Comparison of ENCODE assay signal across 15 cellular contexts in genomic region chr1:181076852-181077251, GRCh38. TPM values are rescaled to one million over a fixed set of nuclear protein-coding genes. Genes with fewer than 3 reads are reported as not detected.
DNase-seq lines count a peak whose midpoint lies in the region; ATAC-seq, FAIRE-seq and TF ChIP-seq lines count a peak whose summit lies in the region.
"Had no signal": no experiment of that assay in that cellular context is flagged by ENCODE, and none has a peak within 500 bp of the region (broad histone marks: within the 10 kb centered on the region; RNA-seq: fewer than 3 reads in every experiment).

No MANE protein-coding gene starts in this region.

- CTCF ChIA-PET in A549 (lab: Yijun Ruan, JAX): interaction anchor here (1.2 to 3.8 kb wide), 4 partner anchors 14 to 65 kb away, joined by 5 to 18 read pairs (median 6); no protein-coding TSS in a partner anchor
- CTCF ChIA-PET in PC-9 (lab: Charles Lee): no interaction called here

- peaks cover 4% of the 10 kb centered on the region; the same call in 1 of the 2 replicates for H3F3A ChIP-seq in PC-9 (ENCODE audit: insufficient read depth, low read depth)

- H3K79me2 ChIP-seq in PC-9 (ENCODE audit: low read depth): no peaks in the 10 kb centered on the region

- no peaks in the 10 kb centered on the region for H3K9me2 ChIP-seq in PC-9 (ENCODE audit: insufficient read depth)

- peak overlapping the region in 3 of 11 experiments; percentile 43 to 63 (median 51); a peak in 2 of 22 replicates for H3K9ac ChIP-seq in BLaER1 treated with 17β-estradiol and CSF1 and Interleukin-3, amounts not matched to agents 10 nM and 100 nM

- 54% methylated on average over 3 of the region's 3 CpGs for WGBS in A549 (ENCODE audit: missing lambda C conversion rate)
- 72% methylated on average over 3 of the region's 3 CpGs for WGBS in esophagus muscularis mucosa

- H2AFZ ChIP-seq in PC-9: no peak overlapping the region

- no peak for FAIRE-seq in A549 (lab: Jason Lieb, UNC)
- FAIRE-seq: GM18507, K562 had no signal

- no peaks in the 10 kb centered on the region for H3K27me3 ChIP-seq in BLaER1 treated with 17β-estradiol and CSF1 and Interleukin-3, amounts not matched to agents 10 nM and 100 nM
- no peaks in the 10 kb centered on the region for H3K27me3 ChIP-seq in PC-9 (ENCODE audit: insufficient read depth, low read depth)
- H3K27me3 ChIP-seq in esophagus muscularis mucosa: no peaks in the 10 kb centered on the region

- no peak for TF ChIP-seq EP300 in A549 (IDR thresholded peaks at IDR 0.05)
- TF ChIP-seq EP300 in esophagus muscularis mucosa (IDR thresholded peaks at IDR 0.05): no peak

- H3K4me3 ChIP-seq in A549 (no peak overlapping the region), PC-9 (no peak overlapping the region), esophagus muscularis mucosa (no peak overlapping the region)
- H3K4me3 ChIP-seq in BLaER1 treated with 17β-estradiol and CSF1 and Interleukin-3, amounts not matched to agents 10 nM and 100 nM: no peak overlapping the region
- H3K4me3 ChIP-seq: K562 had no signal

- TF ChIP-seq CTCF in A549 (IDR thresholded peaks at IDR 0.05) (no peak), PC-9 (conservative IDR thresholded peaks at IDR 0.05) (no peak), esophagus muscularis mucosa (IDR thresholded peaks at IDR 0.05) (no peak)

- H3K4me2 ChIP-seq in A549 (peak overlapping the region; percentile 66), PC-9 (peak overlapping the region; percentile 35; the same call in 1 of the 2 replicates)
- H3K4me2 ChIP-seq in BLaER1 treated with 17β-estradiol and CSF1 and Interleukin-3, amounts not matched to agents 10 nM and 100 nM: peak overlapping the region; percentile 66 to 97 (median 77); a peak in 21 of 22 replicates

- H3K9me3 ChIP-seq in A549: no peaks in the 10 kb centered on the region
- H3K9me3 ChIP-seq in BLaER1 treated with 17β-estradiol and CSF1 and Interleukin-3, amounts not matched to agents 10 nM and 100 nM (replicated peaks in 1 of 11): peaks cover 15 to 22% (median 20%) of the 10 kb centered on the region in 11 experiments
- no peaks in the 10 kb centered on the region for H3K9me3 ChIP-seq in PC-9 (ENCODE audit: insufficient read depth, low read depth)
- H3K9me3 ChIP-seq in esophagus muscularis mucosa: no peaks in the 10 kb centered on the region

- no peaks in the 10 kb centered on the region; a peak in 1 of 22 replicates for H3K36me3 ChIP-seq in BLaER1 treated with 17β-estradiol and CSF1 and Interleukin-3, amounts not matched to agents 10 nM and 100 nM
- H3K36me3 ChIP-seq in PC-9 (ENCODE audit: low read depth): no peaks in the 10 kb centered on the region
- no peaks in the 10 kb centered on the region for H3K36me3 ChIP-seq in esophagus muscularis mucosa

- no peaks in the 10 kb centered on the region for H4K20me1 ChIP-seq in BLaER1 treated with 17β-estradiol and CSF1 and Interleukin-3, amounts not matched to agents 10 nM and 100 nM
- no peaks in the 10 kb centered on the region for H4K20me1 ChIP-seq in PC-9 (ENCODE audit: insufficient read depth)

- no peak for DNase-seq in A549 (ENCODE audit: low read depth in 1 of 2, low spot score in 1 of 2)
- no peak for DNase-seq in PC-9
- no peak for DNase-seq in epithelial cell of prostate (ENCODE audit: low read depth, low spot score)
- no peak for DNase-seq in esophagus muscularis mucosa (ENCODE audit: extremely low spot score)
- DNase-seq in activated CD4-positive, alpha-beta T cell treated with anti-CD3 and anti-CD28 coated beads for 4 hours: no peak
- DNase-seq: CD4-positive, CD25-positive, alpha-beta regulatory T cell; DMS53; GOT3; H9 had no signal

- H3K27ac ChIP-seq in A549 (peak overlapping the region; percentile 69 to 87), PC-9 (no peak overlapping the region), epithelial cell of prostate (peak overlapping the region; percentile 94), esophagus muscularis mucosa (replicated peaks in 1 of 4) (no peak overlapping the region)
- H3K27ac ChIP-seq in BLaER1 treated with 17β-estradiol and CSF1 and Interleukin-3, amounts not matched to agents 10 nM and 100 nM: peak overlapping the region in 1 of 11 experiments; percentile 52; a peak in 1 of 22 replicates
- H3K27ac ChIP-seq: HL-60 had no signal

- BruUV-seq in PC-9 (replicated peaks; lab: Mats Ljungman, UMichigan): no TSS peak

- TF ChIP-seq RAD21 in A549 (conservative IDR thresholded peaks at IDR 0.05 in 1 of 2, IDR thresholded peaks at IDR 0.05 in 1 of 2): no peak

- intact Hi-C loops in PC-9 (cut with micrococcal nuclease; ENCODE audit: unreplicated experiment) (loop anchor here (5.0 kb wide), 2 partner anchors 40 to 575 kb away; partner anchors contain the start of gene ACBD6), esophagus muscularis mucosa (cut with DNase I) (no loop called here)

- POLR2A ChIA-PET in A549 (lab: Yijun Ruan, JAX) (interaction anchor here (1.5 kb wide), 1 partner anchor 55 kb away, joined by 4 read pairs; the partner anchor contains the start of gene STX6), PC-9 (lab: Charles Lee; ENCODE audit: unreplicated experiment) (interaction anchor here (0.7 kb wide), 1 partner anchor 55 kb away, joined by 7 read pairs; no protein-coding TSS in a partner anchor)

- ATAC-seq in A549 (no peak), GM21390 (IDR thresholded peaks at IDR 0.05; ENCODE audit: unreplicated experiment) (no peak), HG03039 (IDR thresholded peaks at IDR 0.05; ENCODE audit: unreplicated experiment) (no peak)
- ATAC-seq: K562 had no signal

- H3K4me1 ChIP-seq in A549 (peaks cover 76% of the 10 kb centered on the region), PC-9 (replicated peaks; ENCODE audit: insufficient read depth) (peaks cover 32% of the 10 kb centered on the region), esophagus muscularis mucosa (peaks cover 0 to 17% (median 14%) of the 10 kb centered on the region in 4 donors)
- peaks cover 44 to 54% (median 49%) of the 10 kb centered on the region in 10 experiments for H3K4me1 ChIP-seq in BLaER1 treated with 17β-estradiol and CSF1 and Interleukin-3, amounts not matched to agents 10 nM and 100 nM

- TF ChIP-seq POLR2A in A549 (IDR thresholded peaks at IDR 0.05; ENCODE audit: low read length) (no peak), esophagus muscularis mucosa (IDR thresholded peaks at IDR 0.05; ENCODE audit: low read depth) (no peak)

TF ChIP-seq in A549, 52 proteins besides CTCF, POLR2A, EP300 and RAD21 (continues in another document):
- no peak for TF ChIP-seq HMGXB4 (CRISPR knock-in tag; IDR thresholded peaks at IDR 0.05; ENCODE audit: borderline replicate concordance)
- TF ChIP-seq NFE2L2 (conservative IDR thresholded peaks at IDR 0.05; ENCODE audit: low read length): no peak
- TF ChIP-seq POLR2AphosphoS2 (conservative IDR thresholded peaks at IDR 0.05; ENCODE audit: low read length): no peak
- TF ChIP-seq E2F6 (IDR thresholded peaks at IDR 0.05; ENCODE audit: borderline replicate concordance, low read depth): no peak
- no peak for TF ChIP-seq KDM1A (IDR thresholded peaks at IDR 0.05; ENCODE audit: low read depth)
- TF ChIP-seq CHD2 (IDR thresholded peaks at IDR 0.05; ENCODE audit: low read length, partially characterized antibody): no peak
- TF ChIP-seq EHF (CRISPR knock-in tag; IDR thresholded peaks at IDR 0.05): no peak
- no peak for TF ChIP-seq KDM5A (IDR thresholded peaks at IDR 0.05)
- TF ChIP-seq CHD4 (IDR thresholded peaks at IDR 0.05; ENCODE audit: borderline replicate concordance): no peak
- no peak for TF ChIP-seq FOXS1 (CRISPR knock-in tag; IDR thresholded peaks at IDR 0.05)
- no peak for TF ChIP-seq JUNB (IDR thresholded peaks at IDR 0.05)

RNA-seq across cellular contexts. Expression of gene IER5, which starts 11.6 kb away (rescaled TPM):
- polyA plus RNA-seq in A549 (2011; rRNA removed) (21.2 and 26.8 TPM in 2 replicates), A549 (2017; fragmentation: RNase III; extraction: RNeasy Plus Mini Kit Qiagen cat#74134 plus additional on column Dnase treatment) (40.2 to 43.4 TPM (median 40.5 TPM) in 3 replicates)
- 26.3 and 34.1 TPM in 2 replicates for polyA plus RNA-seq in A549 (2012; cell fraction: cytosol; rRNA removed)
- 60.6 and 73.2 TPM in 2 replicates for polyA plus RNA-seq in A549 (2012; cell fraction: nucleus; rRNA removed)
- 20.8 and 29.5 TPM in 2 replicates for polyA minus RNA-seq in A549 (2011; rRNA and poly(A)+ RNA removed)
- total RNA-seq in PC-9 (2021) (21.2 and 23.4 TPM in 2 replicates), esophagus muscularis mucosa (10 to 100 TPM; 14.5 to 22.0 (median 16.7) TPM)

RNA-seq across cellular contexts. Expression of gene MR1, which starts 43.1 kb away (rescaled TPM):
- 17.2 and 20.8 TPM in 2 replicates for polyA plus RNA-seq in A549 (2011; rRNA removed)
- polyA plus RNA-seq in A549 (2012; cell fraction: cytosol; rRNA removed): 2.8 and 3.7 TPM in 2 replicates
- polyA plus RNA-seq in A549 (2012; cell fraction: nucleus; rRNA removed): 2.5 and 2.8 TPM in 2 replicates
- 8.3 to 10.7 TPM (median 9.1 TPM) in 3 replicates for polyA plus RNA-seq in A549 (2017; fragmentation: RNase III; extraction: RNeasy Plus Mini Kit Qiagen cat#74134 plus additional on column Dnase treatment)
- 17.2 and 21.9 TPM in 2 replicates for polyA minus RNA-seq in A549 (2011; rRNA and poly(A)+ RNA removed)
- total RNA-seq in PC-9 (2021): 11.2 and 15.5 TPM in 2 replicates
- total RNA-seq in esophagus muscularis mucosa: 10 to 100 TPM; 10.8 to 23.5 (median 15.4) TPM

RNA-seq across cellular contexts. Expression of gene STX6, which starts 54.2 kb away (rescaled TPM):
- 17.7 and 19.2 TPM in 2 replicates for polyA plus RNA-seq in A549 (2011; rRNA removed)
- 7.5 and 9.0 TPM in 2 replicates for polyA plus RNA-seq in A549 (2012; cell fraction: cytosol; rRNA removed)
- 6.0 and 8.0 TPM in 2 replicates for polyA plus RNA-seq in A549 (2012; cell fraction: nucleus; rRNA removed)
- 18.2 to 21.5 TPM (median 20.6 TPM) in 3 replicates for polyA plus RNA-seq in A549 (2017; fragmentation: RNase III; extraction: RNeasy Plus Mini Kit Qiagen cat#74134 plus additional on column Dnase treatment)
- 21.6 and 23.4 TPM in 2 replicates for polyA minus RNA-seq in A549 (2011; rRNA and poly(A)+ RNA removed)
- 23.0 and 25.2 TPM in 2 replicates for total RNA-seq in PC-9 (2021)
- total RNA-seq in esophagus muscularis mucosa: 10 to 100 TPM; 19.4 to 38.0 (median 23.2) TPM

Comparison
In these comparisons a context has a peak if more than half of its experiments do, and no peak if none do; other contexts are left out.
1. H3K27ac ChIP-seq: peak in A549 (2 of 2) and epithelial cell of prostate (single experiment); none in PC-9 (single experiment) and esophagus muscularis mucosa (0 of 4).
2. Peak in every context shown above with its lines, with median percentiles within 50 percentile points of each other: H3K4me2 ChIP-seq.